8 cellular contexts compared by ENCODE assay signal in the genomic region with DNA sequence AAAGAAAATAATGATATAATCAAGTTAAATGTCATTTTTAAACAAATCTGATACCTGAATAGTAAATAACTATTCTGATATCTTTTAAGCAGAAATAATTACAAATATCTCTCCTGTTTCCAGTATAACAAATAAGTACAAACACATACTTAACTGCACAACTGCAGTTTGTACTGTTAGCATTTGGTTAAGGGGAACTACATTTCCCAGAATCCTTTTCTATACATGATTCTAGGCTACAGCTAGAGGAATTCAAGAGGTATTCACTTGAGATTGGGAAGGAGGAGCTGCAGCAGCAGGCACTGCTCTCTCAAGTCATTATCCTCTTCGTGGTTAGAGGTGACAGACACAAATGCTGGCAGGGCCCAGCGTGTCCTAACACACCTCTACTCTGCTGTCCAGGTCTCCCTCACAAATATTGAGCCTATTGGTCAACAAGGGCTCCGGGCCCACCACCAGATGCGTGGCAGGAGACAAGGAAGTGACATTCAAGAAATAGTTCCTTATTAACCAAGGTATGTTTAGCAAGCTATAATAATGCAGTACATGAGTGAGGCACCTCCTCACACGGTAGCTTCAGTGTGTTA.
DNase-seq lines count a peak whose midpoint lies in the region; ATAC-seq, FAIRE-seq and TF ChIP-seq lines count a peak whose summit lies in the region.

No MANE protein-coding gene starts in this region.

- DNase-seq in ACHN (peak; percentile 84), HT1080 (ENCODE audit: low read depth) (peak; percentile 24), hepatic stellate cell (ENCODE audit: low spot score) (peak; percentile 49), urothelium cell line (ENCODE audit: low spot score) (peak; percentile 23), posterior cingulate gyrus (no peak)

- no peak for ATAC-seq in HG02610 (IDR thresholded peaks at IDR 0.05; ENCODE audit: unreplicated experiment)
- ATAC-seq in HG03354 (IDR thresholded peaks at IDR 0.05; ENCODE audit: poor library complexity, severe bottlenecking, unreplicated experiment) = no peak

- in situ Hi-C loops in ACHN (cut with HindIII; ENCODE audit: low pct_ligation_motif_present, low pct_unique_long_range_greater_than_20kb, low sequenced_read_pairs) = no loop called here

- intact Hi-C loops in posterior cingulate gyrus (cut with DNase I) = no loop called here

- no peak for TF ChIP-seq CTCF in VCaP (conservative IDR thresholded peaks at IDR 0.05)

- FAIRE-seq in urothelium cell line (lab: Jason Lieb, UNC) = no peak

- peak overlapping the region; percentile 62 for H3K27ac ChIP-seq in VCaP

Comparison
In these comparisons a context has a peak if more than half of its experiments do, and no peak if none do; other contexts are left out.
1. DNase-seq: peak in ACHN (single experiment), HT1080 (single experiment), hepatic stellate cell (single experiment) and urothelium cell line (single experiment); none in posterior cingulate gyrus (0 of 10).